ENCODE assay signal across 29 cellular contexts in genomic region chr7:43083091-43083490, GRCh38. TPM values are rescaled to one million over a fixed set of nuclear protein-coding genes. Genes with fewer than 3 reads are reported as not detected.
"Had no signal": no experiment of that assay in that cellular context is flagged by ENCODE, and none has a peak within 500 bp of the region (broad histone marks: within the 10 kb centered on the region; RNA-seq: fewer than 3 reads in every experiment).

No MANE protein-coding gene starts in this region.

- H3K4me2 ChIP-seq: neural progenitor cell had no signal

- DNase-seq: activated CD4-positive, alpha-beta memory T cell treated with anti-CD3 and anti-CD28 coated beads for 36 hours; activated CD4-positive, alpha-beta T cell treated with anti-CD3 and anti-CD28 coated beads, Interleukin-2, amount 10 ng/mL, durations not matched to agents 24 days and 14 days; activated CD4-positive, CD25-positive, alpha-beta regulatory T cell treated with anti-CD3 and anti-CD28 coated beads, Interleukin-2, amount 50 U/mL, for 72 hours; activated CD8-positive, alpha-beta memory T cell treated with anti-CD3 and anti-CD28 coated beads, Interleukin-2, amount 50 U/mL, for 4 hours; activated gamma-delta T cell; activated naive CD4-positive, alpha-beta T cell treated with anti-CD3 and anti-CD28 coated beads, Interleukin-2, amount 50 U/mL, for 16 hours; activated T-cell treated with anti-CD3 and anti-CD28 coated beads, Interleukin-2, amount 50 U/mL, for 1 hour; caudate nucleus; dermis blood vessel endothelial cell; effector CD4-positive, alpha-beta T cell; esophagus squamous epithelium; islet precursor cell; left ventricle myocardium inferior; mesendoderm; natural killer cell; occipital lobe; psoas muscle; stimulated activated CD4-positive, alpha-beta T cell treated with anti-CD3 and anti-CD28 coated beads, Interleukin-15, amount 100 ng/mL, for 24 hours; stimulated activated CD4-positive, alpha-beta T cell treated with anti-CD3 and anti-CD28 coated beads, Interleukin-2, amount 100 ng/mL, for 24 hours; stimulated activated naive B cell treated with anti-CD40 and anti-IgM and Interleukin-4, amounts not matched to agents 10 μg/mL and 1 μg/mL and 100 μg/mL, for 72 hours; T-helper 2 cell; tibial artery had no signal

- H3K27ac ChIP-seq: epithelial cell of prostate, esophagus squamous epithelium, left ventricle myocardium inferior, neural progenitor cell, parathyroid adenoma, psoas muscle, right atrium auricular region, suprapubic skin, tibial artery had no signal

- H3K4me3 Mint-ChIP-seq: activated CD4-positive, alpha-beta memory T cell treated with anti-CD3 and anti-CD28 coated beads for 36 hours; activated CD4-positive, alpha-beta T cell treated with anti-CD3 and anti-CD28 coated beads, Interleukin-2, amount 10 ng/mL, durations not matched to agents 24 days and 14 days; natural killer cell; neural progenitor cell; stimulated activated naive B cell treated with anti-CD40 and anti-IgM and Interleukin-4, amounts not matched to agents 10 μg/mL and 1 μg/mL and 100 μg/mL, for 72 hours had no signal

- H3K27me3 ChIP-seq: neural progenitor cell, right atrium auricular region had no signal

- H3K4me1 Mint-ChIP-seq: activated CD4-positive, alpha-beta T cell treated with anti-CD3 and anti-CD28 coated beads, Interleukin-2, amount 10 ng/mL, durations not matched to agents 24 days and 14 days; natural killer cell; neural progenitor cell; stimulated activated naive B cell treated with anti-CD40 and anti-IgM and Interleukin-4, amounts not matched to agents 10 μg/mL and 1 μg/mL and 100 μg/mL, for 72 hours had no signal

- H3K9me3 Mint-ChIP-seq: activated CD4-positive, alpha-beta memory T cell treated with anti-CD3 and anti-CD28 coated beads for 36 hours; neural progenitor cell had no signal

- H3K9me3 ChIP-seq: esophagus squamous epithelium, psoas muscle, right atrium auricular region, suprapubic skin, tibial artery had no signal

- H3K4me3 ChIP-seq: esophagus squamous epithelium, left ventricle myocardium inferior, lung, neural progenitor cell, psoas muscle, right atrium auricular region, suprapubic skin, tibial artery had no signal

- H2AFZ ChIP-seq: neural progenitor cell, parathyroid adenoma had no signal

- H3K36me3 Mint-ChIP-seq: activated CD4-positive, alpha-beta memory T cell treated with anti-CD3 and anti-CD28 coated beads for 36 hours; natural killer cell; neural progenitor cell; stimulated activated naive B cell treated with anti-CD40 and anti-IgM and Interleukin-4, amounts not matched to agents 10 μg/mL and 1 μg/mL and 100 μg/mL, for 72 hours had no signal

- H3K4me1 ChIP-seq: esophagus squamous epithelium, left ventricle myocardium inferior, parathyroid adenoma, psoas muscle, right atrium auricular region, suprapubic skin, tibial artery had no signal

- H3K79me2 ChIP-seq: parathyroid adenoma had no signal

- ATAC-seq: natural killer cell; psoas muscle; stimulated activated naive B cell treated with anti-CD40 and anti-IgM and Interleukin-4, amounts not matched to agents 10 μg/mL and 1 μg/mL and 100 μg/mL, for 72 hours had no signal

- H3K9ac ChIP-seq: neural progenitor cell, parathyroid adenoma had no signal

- H3K36me3 ChIP-seq: esophagus squamous epithelium, left ventricle myocardium inferior, neural progenitor cell, right atrium auricular region, suprapubic skin, tibial artery had no signal

- H3K27ac Mint-ChIP-seq: activated CD4-positive, alpha-beta memory T cell treated with anti-CD3 and anti-CD28 coated beads for 36 hours; activated CD4-positive, alpha-beta T cell treated with anti-CD3 and anti-CD28 coated beads, Interleukin-2, amount 10 ng/mL, durations not matched to agents 24 days and 14 days; natural killer cell; neural progenitor cell; stimulated activated naive B cell treated with anti-CD40 and anti-IgM and Interleukin-4, amounts not matched to agents 10 μg/mL and 1 μg/mL and 100 μg/mL, for 72 hours had no signal

RNA-seq across cellular contexts. Expression of gene HECW1, which starts 29.4 kb away (rescaled TPM):
- total RNA-seq: activated CD4-positive, alpha-beta memory T cell treated with anti-CD3 and anti-CD28 coated beads for 36 hours; activated CD4-positive, alpha-beta T cell treated with anti-CD3 and anti-CD28 coated beads, Interleukin-2, amount 10 ng/mL, durations not matched to agents 24 days and 14 days; activated CD8-positive, alpha-beta memory T cell treated with anti-CD3 and anti-CD28 coated beads for 36 hours; dermis blood vessel endothelial cell; left ventricle myocardium inferior; natural killer cell had no signal
